6 cellular contexts compared by ENCODE assay signal in the genomic region with DNA sequence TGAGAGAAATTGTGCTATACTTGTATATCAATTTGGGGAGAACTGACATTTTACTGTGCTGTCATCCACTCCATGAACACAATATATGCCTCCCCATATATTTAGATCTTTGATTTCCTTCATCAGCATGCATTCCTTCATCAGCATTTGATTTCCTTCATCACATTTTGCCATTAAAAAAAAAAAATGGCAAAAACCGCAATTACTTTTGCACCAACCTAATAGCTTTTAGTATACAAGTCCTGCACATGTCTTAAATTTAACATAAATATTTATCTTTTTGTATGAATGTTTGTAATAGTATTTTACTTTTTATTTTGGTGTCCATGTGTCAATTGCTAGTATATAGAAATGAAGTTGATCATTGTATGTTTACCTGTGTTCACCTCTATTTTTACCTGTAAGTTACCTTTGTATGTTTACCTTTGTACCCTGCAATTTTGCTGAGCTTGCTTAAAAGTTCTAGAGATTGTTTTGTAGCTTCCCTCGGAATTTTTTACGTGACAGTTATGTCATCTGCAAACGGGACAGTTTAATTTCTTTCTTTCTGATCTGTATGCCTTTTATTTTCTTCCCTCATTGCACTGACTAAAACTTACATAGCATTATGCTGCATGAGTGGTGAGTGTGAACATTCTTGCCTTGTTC.
"Had no signal": no experiment of that assay in that cellular context is flagged by ENCODE, and none has a peak within 500 bp of the region (broad histone marks: within the 10 kb centered on the region; RNA-seq: fewer than 3 reads in every experiment).

No MANE protein-coding gene starts in this region.

- H2AFZ ChIP-seq: GM23338 had no signal

- H3K4me1 ChIP-seq: HAP-1 had no signal

- H3K27ac ChIP-seq: HL-60 had no signal

- H3K4me3 ChIP-seq: GM23338, HAP-1 had no signal

- H3K9me3 ChIP-seq: HAP-1 had no signal

- ATAC-seq: GM23338, HCT116 had no signal

- H3K4me2 ChIP-seq: GM23338 had no signal

- H3K36me3 ChIP-seq: HAP-1 had no signal

- DNase-seq: H7, KG1 had no signal
